In genomic region chr7:18508441-18509427, GRCh38 we compare ENCODE assay signal across 8 cellular contexts. TPM values are rescaled to one million over a fixed set of nuclear protein-coding genes. Genes with fewer than 3 reads are reported as not detected.
A peak's percentile ranks its signal among the peaks of the same experiment; 100 is the strongest.
DNase-seq lines count a peak whose midpoint lies in the region; ATAC-seq and TF ChIP-seq lines count a peak whose summit lies in the region.

No MANE protein-coding gene starts in this region.

- 81% methylated on average over 10 of the region's 10 CpGs for WGBS in thymus

- no peak for TF ChIP-seq CTCF in right atrium auricular region (IDR thresholded peaks at IDR 0.05)

- no peaks in the 10 kb centered on the region for H3K4me1 ChIP-seq in CD4-positive, CD25-positive, alpha-beta regulatory T cell (ENCODE audit: control insufficient read depth, insufficient read depth, low read length, poor library complexity, severe bottlenecking)
- H3K4me1 ChIP-seq in right atrium auricular region (peaks cover 0 to 19% of the 10 kb centered on the region in 2 donors), thymus (ENCODE audit: control insufficient read depth, insufficient read depth, low read length) (no peaks in the 10 kb centered on the region)

- no peaks in the 10 kb centered on the region for H3K27me3 Mint-ChIP-seq in CD4-positive, CD25-positive, alpha-beta regulatory T cell

- peak overlapping the region; percentile 16 for H3K4me3 ChIP-seq in CD4-positive, CD25-positive, alpha-beta regulatory T cell (ENCODE audit: low read depth, low read length)
- H3K4me3 ChIP-seq in right atrium auricular region (peak overlapping the region; percentile 30 to 31), thymus (ENCODE audit: low read length) (no peak overlapping the region)

- no peaks in the 10 kb centered on the region for H3K36me3 Mint-ChIP-seq in CD4-positive, CD25-positive, alpha-beta regulatory T cell

- peak; percentile 35 to 64 for ATAC-seq in CD4-positive, CD25-positive, alpha-beta regulatory T cell (ENCODE audit: low read depth in 2 of 2)
- ATAC-seq in GM19328 (IDR thresholded peaks at IDR 0.05; ENCODE audit: unreplicated experiment) (peak; percentile 81), HG03196 (IDR thresholded peaks at IDR 0.05; ENCODE audit: unreplicated experiment) (peak; percentile 89)

- no peaks in the 10 kb centered on the region for H3K9me3 ChIP-seq in CD4-positive, CD25-positive, alpha-beta regulatory T cell (ENCODE audit: control insufficient read depth in 2 of 2, low read length in 2 of 2)
- no peaks in the 10 kb centered on the region for H3K9me3 ChIP-seq in right atrium auricular region
- H3K9me3 ChIP-seq in thymus (ENCODE audit: control insufficient read depth) = no peaks in the 10 kb centered on the region

- H3K27ac ChIP-seq in CD4-positive, CD25-positive, alpha-beta regulatory T cell (ENCODE audit: insufficient read depth, low read length, poor library complexity, severe bottlenecking) = peak overlapping the region; percentile 65
- H3K27ac ChIP-seq in right atrium auricular region = peak overlapping the region; percentile 71
- H3K27ac ChIP-seq in thymus (ENCODE audit: low read depth) = peak overlapping the region; percentile 11

- H3K4me3 Mint-ChIP-seq in CD4-positive, CD25-positive, alpha-beta regulatory T cell = peak overlapping the region; percentile 26 to 64 (median 62)

- H3K4me1 Mint-ChIP-seq in CD4-positive, CD25-positive, alpha-beta regulatory T cell = peaks cover 0 to 10% (median 5%) of the 10 kb centered on the region in 4 donors

- peak overlapping the region in 2 of 3 donors; percentile 48 to 69 for H3K27ac Mint-ChIP-seq in CD4-positive, CD25-positive, alpha-beta regulatory T cell

- DNase-seq in CD4-positive, CD25-positive, alpha-beta regulatory T cell = peak in 1 of 3 donors; percentile 26
- DNase-seq in T1000 (lab: John Stamatoyannopoulos, UW) (peak; percentile 77), right atrium auricular region (ENCODE audit: low spot score) (no peak), germinal center (ENCODE audit: low spot score) (no peak)
- DNase-seq in activated naive CD4-positive, alpha-beta T cell (lab: John Stamatoyannopoulos, UW) = no peak

- no peaks in the 10 kb centered on the region for H3K27me3 ChIP-seq in CD4-positive, CD25-positive, alpha-beta regulatory T cell (ENCODE audit: control insufficient read depth, insufficient read depth, low read length)
- H3K27me3 ChIP-seq in right atrium auricular region (no peaks in the 10 kb centered on the region), thymus (ENCODE audit: control insufficient read depth, insufficient read depth) (no peaks in the 10 kb centered on the region)

- no peaks in the 10 kb centered on the region for H3K36me3 ChIP-seq in CD4-positive, CD25-positive, alpha-beta regulatory T cell (ENCODE audit: control insufficient read depth, insufficient read depth, low read length)
- H3K36me3 ChIP-seq in right atrium auricular region = no peaks in the 10 kb centered on the region
- H3K36me3 ChIP-seq in thymus (ENCODE audit: control insufficient read depth, insufficient read depth) = no peaks in the 10 kb centered on the region

- peaks cover 0 to 3% (median 0%) of the 10 kb centered on the region in 7 donors for H3K9me3 Mint-ChIP-seq in CD4-positive, CD25-positive, alpha-beta regulatory T cell

RNA-seq across cellular contexts. Expression of gene HDAC9, which starts 13.2 kb away (rescaled TPM):
- 10.4 TPM for total RNA-seq in CD4-positive, CD25-positive, alpha-beta regulatory T cell
- polyA plus RNA-seq in CD4-positive, CD25-positive, alpha-beta regulatory T cell = 10 to 100 TPM in 2 of 4 donors, 1 to 10 TPM in 2; 4.1 to 23.7 (median 10.1) TPM
- 10 to 100 TPM; 16.6 to 28.0 TPM for total RNA-seq in right atrium auricular region
- polyA plus RNA-seq in thymus = 4.8 TPM

Comparison
In these comparisons a context has a peak if more than half of its experiments do, and no peak if none do; other contexts are left out.
1. H3K27ac ChIP-seq: peak in every context shown above with its lines; median percentile 71 in right atrium auricular region; 65 in CD4-positive, CD25-positive, alpha-beta regulatory T cell; 11 in thymus.